In the genomic region with DNA sequence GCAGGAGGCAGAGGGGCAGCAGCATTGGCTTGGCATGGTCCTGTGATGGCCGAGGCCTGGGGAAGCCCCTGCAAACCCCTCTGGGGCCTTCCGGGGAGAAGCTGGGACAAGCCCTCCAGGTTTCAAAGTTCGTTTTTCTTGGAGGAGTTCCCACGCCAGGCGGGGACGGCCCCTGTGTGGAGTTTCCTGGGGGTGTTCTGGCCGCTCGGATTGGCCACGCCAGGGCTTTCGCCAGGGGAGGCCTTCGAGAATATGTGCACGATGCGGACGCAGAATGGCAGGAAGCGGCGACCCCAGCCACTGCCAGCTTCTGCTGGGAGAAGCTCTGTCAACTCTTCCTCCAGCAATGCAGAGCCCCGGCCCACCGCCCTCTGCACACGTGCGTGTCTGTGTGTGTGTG, we compare ENCODE assay signal across 29 cellular contexts.
"Had no signal": no experiment of that assay in that cellular context is flagged by ENCODE, and none has a peak within 500 bp of the region (broad histone marks: within the 10 kb centered on the region; RNA-seq: fewer than 3 reads in every experiment).

No MANE protein-coding gene starts in this region.

- H3K27ac ChIP-seq: ascending aorta, cardiac muscle cell, KMS-11, SJCRH30, SK-N-MC, WERI-Rb-1 had no signal

- ATAC-seq: activated CD8-positive, alpha-beta T cell treated with anti-CD3 and anti-CD28 coated beads for 36 hours; activated T-cell treated with anti-CD3 and anti-CD28 coated beads, Interleukin-2, amount 50 U/mL, for 72 hours; activated T-helper 17 cell treated with anti-CD3 and anti-CD28 coated beads, Interleukin-2, amount 50 U/mL, for 72 hours had no signal

- H3K9me3 ChIP-seq: ascending aorta, SJCRH30 had no signal

- H3K4me2 ChIP-seq: KMS-11 had no signal

- DNase-seq: activated CD4-positive, alpha-beta T cell treated with anti-CD3 and anti-CD28 coated beads for 1 hour; activated CD4-positive, alpha-beta T cell treated with anti-CD3 and anti-CD28 coated beads for 48 hours; activated CD4-positive, CD25-positive, alpha-beta regulatory T cell; activated CD8-positive, alpha-beta T cell treated with anti-CD3 and anti-CD28 coated beads for 36 hours; activated effector memory CD4-positive, alpha-beta T cell treated with anti-CD3 and anti-CD28 coated beads, Interleukin-2, amount 50 U/mL, for 16 hours; activated naive CD4-positive, alpha-beta T cell; activated naive CD4-positive, alpha-beta T cell treated with anti-CD3 and anti-CD28 coated beads, Interleukin-2, amount 50 U/mL, for 16 hours; activated naive CD8-positive, alpha-beta T cell treated with anti-CD3 and anti-CD28 coated beads for 36 hours; activated T-cell treated with anti-CD3 and anti-CD28 coated beads, Interleukin-2, amount 50 U/mL, for 1 hour; activated T-cell treated with anti-CD3 and anti-CD28 coated beads, Interleukin-2, amount 50 U/mL, for 72 hours; amniotic stem cell; MM.1S; MV-4-11; NCI-H1092; NCI-H1417 treated with DMSO at 0.1 percent for 48 hours; NCI-H187 treated with DMSO at 0.1 percent for 48 hours; NCI-H2081; NCI-H345; NCI-H524 treated with DMSO at 0.1 percent for 48 hours; OCI-M1; Right ventricle myocardium superior; SJCRH30; T1000; WERI-Rb-1 had no signal

- H3K36me3 ChIP-seq: ascending aorta, cardiac muscle cell, SJCRH30, WERI-Rb-1 had no signal

- H3K4me3 ChIP-seq: ascending aorta, cardiac muscle cell, SJCRH30, SK-N-MC had no signal

- H3K4me1 ChIP-seq: ascending aorta had no signal

- H3K27me3 ChIP-seq: ascending aorta, cardiac muscle cell, SJCRH30 had no signal

- H3K9ac ChIP-seq: KMS-11 had no signal
